1 cellular context compared by ENCODE assay signal in the genomic region with DNA sequence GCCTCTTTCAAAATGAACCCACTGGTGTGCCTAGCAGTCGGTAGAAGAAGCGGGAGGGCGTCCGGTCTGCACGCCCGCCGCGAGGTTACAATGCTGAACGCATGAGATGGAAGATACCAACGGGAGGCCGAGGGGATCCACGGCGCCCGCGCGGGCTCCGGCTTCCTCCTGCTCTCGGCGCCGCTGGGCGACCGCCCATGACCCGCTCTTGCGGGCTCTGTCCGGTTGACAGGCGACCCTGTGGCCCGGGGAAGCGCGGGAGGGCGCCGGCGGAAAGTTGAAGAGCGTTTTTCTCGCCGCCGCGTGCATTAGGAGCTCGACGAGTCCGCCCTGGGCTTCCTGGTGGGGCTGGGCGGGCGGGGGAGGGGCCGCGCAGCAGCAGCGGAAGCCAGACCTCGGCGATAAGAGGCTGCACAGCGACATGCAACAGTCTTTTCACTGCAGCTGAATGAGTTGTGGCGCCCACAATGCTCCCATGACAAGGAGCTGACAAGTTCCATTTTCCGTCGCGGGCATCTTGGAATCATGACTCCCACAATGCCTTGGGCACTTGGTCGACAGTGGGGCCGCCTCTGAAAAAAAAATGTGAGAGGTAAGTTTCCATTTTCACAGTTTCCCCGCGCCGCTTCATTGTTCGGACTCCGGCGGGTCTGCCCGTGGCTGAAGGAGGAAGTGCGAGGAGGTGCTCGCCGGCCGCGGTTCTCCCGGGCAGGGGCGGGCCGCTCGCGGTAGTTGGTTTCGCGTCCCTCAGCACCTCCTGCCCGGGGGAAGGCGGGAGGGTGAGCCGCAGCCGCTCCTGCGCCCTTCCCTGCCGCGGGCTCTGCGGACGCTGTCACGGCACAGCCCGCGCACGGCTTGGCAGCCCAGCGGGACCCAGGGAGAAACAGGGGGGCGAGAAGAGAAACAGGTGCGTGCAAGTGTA.
TF ChIP-seq lines count a peak whose summit lies in the region.

TSS of gene MBNL1 (plus strand) at position 429 of the 922 bp plus-strand sequence. CDS start 31,265 bp downstream, outside the sequence.

TF ChIP-seq in GM12878, 131 proteins besides CTCF, POLR2A, EP300 and RAD21 (continued from another document):
- TF ChIP-seq, protein P1, sequence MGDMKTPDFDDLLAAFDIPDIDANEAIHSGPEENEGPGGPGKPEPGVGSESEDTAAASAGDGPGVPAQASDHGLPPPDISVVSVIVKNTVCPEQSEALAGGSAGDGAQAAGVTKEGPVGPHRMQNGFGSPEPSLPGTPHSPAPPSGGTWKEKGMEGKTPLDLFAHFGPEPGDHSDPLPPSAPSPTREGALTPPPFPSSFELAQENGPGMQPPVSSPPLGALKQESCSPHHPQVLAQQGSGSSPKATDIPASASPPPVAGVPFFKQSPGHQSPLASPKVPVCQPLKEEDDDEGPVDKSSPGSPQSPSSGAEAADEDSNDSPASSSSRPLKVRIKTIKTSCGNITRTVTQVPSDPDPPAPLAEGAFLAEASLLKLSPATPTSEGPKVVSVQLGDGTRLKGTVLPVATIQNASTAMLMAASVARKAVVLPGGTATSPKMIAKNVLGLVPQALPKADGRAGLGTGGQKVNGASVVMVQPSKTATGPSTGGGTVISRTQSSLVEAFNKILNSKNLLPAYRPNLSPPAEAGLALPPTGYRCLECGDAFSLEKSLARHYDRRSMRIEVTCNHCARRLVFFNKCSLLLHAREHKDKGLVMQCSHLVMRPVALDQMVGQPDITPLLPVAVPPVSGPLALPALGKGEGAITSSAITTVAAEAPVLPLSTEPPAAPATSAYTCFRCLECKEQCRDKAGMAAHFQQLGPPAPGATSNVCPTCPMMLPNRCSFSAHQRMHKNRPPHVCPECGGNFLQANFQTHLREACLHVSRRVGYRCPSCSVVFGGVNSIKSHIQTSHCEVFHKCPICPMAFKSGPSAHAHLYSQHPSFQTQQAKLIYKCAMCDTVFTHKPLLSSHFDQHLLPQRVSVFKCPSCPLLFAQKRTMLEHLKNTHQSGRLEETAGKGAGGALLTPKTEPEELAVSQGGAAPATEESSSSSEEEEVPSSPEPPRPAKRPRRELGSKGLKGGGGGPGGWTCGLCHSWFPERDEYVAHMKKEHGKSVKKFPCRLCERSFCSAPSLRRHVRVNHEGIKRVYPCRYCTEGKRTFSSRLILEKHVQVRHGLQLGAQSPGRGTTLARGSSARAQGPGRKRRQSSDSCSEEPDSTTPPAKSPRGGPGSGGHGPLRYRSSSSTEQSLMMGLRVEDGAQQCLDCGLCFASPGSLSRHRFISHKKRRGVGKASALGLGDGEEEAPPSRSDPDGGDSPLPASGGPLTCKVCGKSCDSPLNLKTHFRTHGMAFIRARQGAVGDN (IDR thresholded peaks at IDR 0.05) = peak; percentile 85
- TF ChIP-seq ETV6 (conservative IDR thresholded peaks at IDR 0.05 in 1 of 2, IDR thresholded peaks at IDR 0.05 in 1 of 2; ENCODE audit: borderline replicate concordance in 1 of 2, low read depth in 1 of 2) (no peak; a peak in 1 of 4 replicates), RCOR1 (conservative IDR thresholded peaks at IDR 0.05; ENCODE audit: low read depth, low read length) (peak; percentile 80; the same call in 1 of the 2 replicates), ASH2L (IDR thresholded peaks at IDR 0.05; ENCODE audit: borderline replicate concordance, low read depth) (peak; percentile 63; the same call in 1 of the 2 replicates), TBL1XR1 (IDR thresholded peaks at IDR 0.05; ENCODE audit: low read depth, low read length) (peak; percentile 48), GATAD2B (conservative IDR thresholded peaks at IDR 0.05; ENCODE audit: low read depth) (peak; percentile 88), EED (IDR thresholded peaks at IDR 0.05; ENCODE audit: low read depth) (peak; percentile 59; the same call in 1 of the 2 replicates), LARP7 (IDR thresholded peaks at IDR 0.05) (peak; percentile 96; the same call in 1 of the 2 replicates), CHD1 (IDR thresholded peaks at IDR 0.05; ENCODE audit: low read depth, low read length) (peak; percentile 94), HDAC6 (IDR thresholded peaks at IDR 0.05; ENCODE audit: unreplicated experiment) (no peak), JUND (IDR thresholded peaks at IDR 0.05; ENCODE audit: low read depth, low read length) (peak; percentile 92), ZSCAN29 (IDR thresholded peaks at IDR 0.05) (peak; percentile 9; the same call in 1 of the 2 replicates), BHLHE40 (IDR thresholded peaks at IDR 0.05; ENCODE audit: borderline replicate concordance in 1 of 2, low read depth in 2 of 2, low read length in 1 of 2) (peak; percentile 80 to 95)
